Comparison of ENCODE assay signal across 1 cellular context in the genomic region with DNA sequence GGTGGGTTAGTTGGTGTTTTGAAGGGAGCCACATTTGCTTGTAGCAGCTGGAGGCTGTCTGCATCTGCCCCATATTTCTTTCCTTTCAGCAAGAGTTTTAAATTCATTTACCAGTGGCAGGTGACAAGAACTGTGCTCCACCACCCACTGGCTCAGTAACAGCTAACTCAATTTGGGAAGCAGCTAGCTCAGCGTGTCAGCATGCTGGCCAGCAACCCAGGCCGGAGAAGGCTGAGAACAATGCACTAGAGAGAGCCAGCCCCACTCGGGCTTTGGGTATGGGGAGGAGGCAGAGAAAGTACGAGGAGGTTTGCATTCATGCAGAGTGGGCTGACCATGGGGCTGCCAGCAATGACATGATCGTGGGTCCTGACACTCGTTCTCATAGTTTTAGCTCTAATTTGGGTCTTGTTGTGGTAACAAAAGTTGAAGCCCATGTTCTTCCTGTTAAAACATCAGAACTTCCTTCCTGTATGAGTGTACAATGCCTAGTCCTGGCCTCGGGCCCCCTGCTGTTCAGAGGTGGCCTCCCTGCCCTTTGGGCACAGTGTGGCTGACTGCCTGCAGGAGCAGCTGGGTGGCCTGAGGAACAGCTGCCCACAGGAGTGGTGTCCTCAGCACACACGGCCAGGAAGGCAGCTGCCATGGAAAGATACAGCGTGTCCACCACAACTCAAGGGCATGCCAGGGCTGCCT.
TF ChIP-seq lines count a peak whose summit lies in the region.

No MANE protein-coding gene starts in this region.

TF ChIP-seq in GM12878, 131 proteins besides CTCF, POLR2A, EP300 and RAD21 (continued from another document):
- TF ChIP-seq, protein P1, sequence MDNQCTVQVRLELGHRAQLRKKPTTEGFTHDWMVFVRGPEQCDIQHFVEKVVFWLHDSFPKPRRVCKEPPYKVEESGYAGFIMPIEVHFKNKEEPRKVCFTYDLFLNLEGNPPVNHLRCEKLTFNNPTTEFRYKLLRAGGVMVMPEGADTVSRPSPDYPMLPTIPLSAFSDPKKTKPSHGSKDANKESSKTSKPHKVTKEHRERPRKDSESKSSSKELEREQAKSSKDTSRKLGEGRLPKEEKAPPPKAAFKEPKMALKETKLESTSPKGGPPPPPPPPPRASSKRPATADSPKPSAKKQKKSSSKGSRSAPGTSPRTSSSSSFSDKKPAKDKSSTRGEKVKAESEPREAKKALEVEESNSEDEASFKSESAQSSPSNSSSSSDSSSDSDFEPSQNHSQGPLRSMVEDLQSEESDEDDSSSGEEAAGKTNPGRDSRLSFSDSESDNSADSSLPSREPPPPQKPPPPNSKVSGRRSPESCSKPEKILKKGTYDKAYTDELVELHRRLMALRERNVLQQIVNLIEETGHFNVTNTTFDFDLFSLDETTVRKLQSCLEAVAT (IDR thresholded peaks at IDR 0.05) = no peak
- TF ChIP-seq CREB1 (IDR thresholded peaks at IDR 0.05; ENCODE audit: low read depth) (no peak), PAX8 (IDR thresholded peaks at IDR 0.05) (no peak), FOXK2 (IDR thresholded peaks at IDR 0.05) (no peak), FOS (IDR thresholded peaks at IDR 0.05; ENCODE audit: borderline replicate concordance, extremely low read depth, insufficient read length) (no peak), MEF2A (IDR thresholded peaks at IDR 0.05; ENCODE audit: insufficient read depth, low read depth, low read length) (no peak), TCF3 (IDR thresholded peaks at IDR 0.05; ENCODE audit: borderline replicate concordance, insufficient read depth, low read depth, low read length) (no peak), NR2C2 (IDR thresholded peaks at IDR 0.05; ENCODE audit: borderline replicate concordance, control insufficient read depth, insufficient read length, low read depth) (no peak), CHD4 (IDR thresholded peaks at IDR 0.05) (no peak), FOXM1 (IDR thresholded peaks at IDR 0.05; ENCODE audit: low read depth, low read length) (no peak), ETV6 (conservative IDR thresholded peaks at IDR 0.05 in 1 of 2, IDR thresholded peaks at IDR 0.05 in 1 of 2; ENCODE audit: borderline replicate concordance in 1 of 2, low read depth in 1 of 2) (peak in 1 of 2 experiments; percentile 76; a peak in 2 of 4 replicates), PKNOX1 (IDR thresholded peaks at IDR 0.05) (no peak), ZNF384 (IDR thresholded peaks at IDR 0.05; ENCODE audit: borderline replicate concordance, low read depth, low read length) (no peak), HSF1 (IDR thresholded peaks at IDR 0.05; ENCODE audit: low read depth, low read length) (no peak), POLR2AphosphoS2 (IDR thresholded peaks at IDR 0.05; ENCODE audit: low read depth, low read length) (0 out of 2 replicates have a peak, but pooled peaks have one; percentile 26), MYB (IDR thresholded peaks at IDR 0.05; ENCODE audit: borderline replicate concordance, low read depth, low read length) (no peak), USF2 (IDR thresholded peaks at IDR 0.05; ENCODE audit: borderline replicate concordance, low read depth, low read length) (no peak), RUNX3 (IDR thresholded peaks at IDR 0.05; ENCODE audit: low read length) (peak; percentile 27; the same call in 1 of the 2 replicates)
